ENCODE assay signal across 2 cellular contexts in the genomic region with DNA sequence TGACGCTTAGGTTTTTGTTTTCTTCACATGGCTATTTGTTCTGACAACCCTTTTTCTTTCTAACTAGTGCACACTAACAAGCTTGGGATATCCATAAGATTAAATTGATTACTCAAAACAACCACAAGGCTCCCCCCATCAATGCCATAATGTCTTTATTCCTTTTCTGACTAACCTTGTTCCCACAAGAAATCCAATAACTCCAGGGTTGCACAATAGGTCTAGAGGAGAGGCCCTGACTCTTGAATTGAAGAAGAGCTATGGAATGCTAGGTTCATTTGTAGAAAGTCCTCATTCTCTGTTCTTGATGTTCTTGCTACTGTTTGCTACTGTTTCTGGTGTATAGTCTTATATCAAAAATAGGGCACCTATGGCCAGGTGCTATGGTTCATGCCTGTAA.
A peak's percentile ranks its signal among the peaks of the same experiment; 100 is the strongest.
TF ChIP-seq lines count a peak whose summit lies in the region.

No MANE protein-coding gene starts in this region.

TF ChIP-seq in K562, 482 proteins besides CTCF, POLR2A, EP300 and RAD21:
- TF ChIP-seq PHTF2 (CRISPR knock-in tag; IDR thresholded peaks at IDR 0.05), result no peak
- TF ChIP-seq OTX1 (CRISPR knock-in tag; IDR thresholded peaks at IDR 0.05), result no peak
- TF ChIP-seq ZNF561 (CRISPR knock-in tag; conservative IDR thresholded peaks at IDR 0.05), result no peak
- TF ChIP-seq CEBPB (tag; IDR thresholded peaks at IDR 0.05), result 0 out of 2 replicates have a peak, but pooled peaks have one; percentile 14

TF ChIP-seq in HepG2, 621 proteins besides CTCF, POLR2A, EP300 and RAD21:
- no peak for TF ChIP-seq ZNF563 (CRISPR knock-in tag; IDR thresholded peaks at IDR 0.05)
- TF ChIP-seq ZNF496 (CRISPR knock-in tag; IDR thresholded peaks at IDR 0.05; ENCODE audit: insufficient replicate concordance), result no peak
- no peak for TF ChIP-seq KMT2B (CRISPR knock-in tag; IDR thresholded peaks at IDR 0.05)
- no peak for TF ChIP-seq CC2D1A (CRISPR knock-in tag; IDR thresholded peaks at IDR 0.05)
- TF ChIP-seq BRD4 (CRISPR knock-in tag; IDR thresholded peaks at IDR 0.05), result no peak
- TF ChIP-seq, protein P1, sequence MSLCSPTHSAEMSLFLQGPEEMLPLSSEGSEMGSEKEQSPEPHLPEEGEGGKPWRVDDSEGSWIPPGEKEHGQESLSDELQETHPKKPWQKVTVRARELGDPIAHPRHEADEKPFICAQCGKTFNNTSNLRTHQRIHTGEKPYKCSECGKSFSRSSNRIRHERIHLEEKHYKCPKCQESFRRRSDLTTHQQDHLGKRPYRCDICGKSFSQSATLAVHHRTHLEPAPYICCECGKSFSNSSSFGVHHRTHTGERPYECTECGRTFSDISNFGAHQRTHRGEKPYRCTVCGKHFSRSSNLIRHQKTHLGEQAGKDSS (CRISPR knock-in tag; IDR thresholded peaks at IDR 0.05; ENCODE audit: borderline replicate concordance, low read depth), result no peak
- no peak for TF ChIP-seq KDM4B (CRISPR knock-in tag; IDR thresholded peaks at IDR 0.05)
- TF ChIP-seq RARA (CRISPR knock-in tag; IDR thresholded peaks at IDR 0.05), result no peak
- TF ChIP-seq TCF7 (IDR thresholded peaks at IDR 0.05; ENCODE audit: low read depth), result no peak
- TF ChIP-seq, protein P2, sequence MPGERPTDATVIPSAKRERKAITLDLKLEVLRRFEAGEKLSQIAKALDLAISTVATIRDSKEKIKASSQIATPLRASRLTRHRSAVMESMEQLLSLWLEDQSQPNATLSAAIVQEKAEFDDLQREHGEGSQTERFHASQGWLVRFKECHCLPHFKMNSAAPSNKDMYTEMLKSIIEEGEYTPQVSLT (CRISPR knock-in tag; IDR thresholded peaks at IDR 0.05; ENCODE audit: borderline replicate concordance, low read depth), result no peak
